In genomic region chr4:24416293-24416692, GRCh38 we compare ENCODE assay signal across 13 cellular contexts.
A peak's percentile ranks its signal among the peaks of the same experiment; 100 is the strongest.
DNase-seq lines count a peak whose midpoint lies in the region; ATAC-seq and TF ChIP-seq lines count a peak whose summit lies in the region.
"Had no signal": no experiment of that assay in that cellular context is flagged by ENCODE, and none has a peak within 500 bp of the region (broad histone marks: within the 10 kb centered on the region; RNA-seq: fewer than 3 reads in every experiment).

No MANE protein-coding gene starts in this region.

- intact Hi-C loops in MCF 10A (cut with micrococcal nuclease) (loop anchor here (5.0 kb wide), 2 partner anchors 254 to 324 kb away; no protein-coding TSS in a partner anchor), mammary epithelial cell (cut with micrococcal nuclease) (loop anchor here (5.0 kb wide), 2 partner anchors 1079 to 1279 kb away; no protein-coding TSS in a partner anchor), left ventricle myocardium superior (cut with micrococcal nuclease) (no loop called here), psoas muscle (cut with DNase I) (loop anchor here (5.0 to 10.0 kb wide), 5 partner anchors 169 to 1279 kb away; no protein-coding TSS in a partner anchor), A673 (cut with micrococcal nuclease; ENCODE audit: unreplicated experiment) (no loop called here)

- POLR2A ChIA-PET in MCF 10A (lab: Yijun Ruan, JAX) (interaction anchor here (0.7 kb wide), 1 partner anchor 405 kb away, joined by 4 read pairs; no protein-coding TSS in a partner anchor), A673 (lab: Charles Lee; ENCODE audit: low non-redundant PET) (no interaction called here)

- H3K27ac ChIP-seq in mammary epithelial cell (ENCODE audit: insufficient read depth, low read depth, low read length) (no peak overlapping the region), psoas muscle (peak overlapping the region; percentile 24), A673 (ENCODE audit: low read depth, low read length, poor library complexity, severe bottlenecking) (no peak overlapping the region)
- H3K27ac ChIP-seq: BLaER1 treated with 17β-estradiol and CSF1 and Interleukin-3, amounts not matched to agents 10 nM and 100 nM had no signal

- H4K20me1 ChIP-seq in mammary epithelial cell (ENCODE audit: insufficient read depth, low read length) = no peaks in the 10 kb centered on the region
- H4K20me1 ChIP-seq: BLaER1 treated with 17β-estradiol and CSF1 and Interleukin-3, amounts not matched to agents 10 nM and 100 nM had no signal

- H3K4me1 Mint-ChIP-seq in MCF 10A (ENCODE audit: insufficient read depth, unreplicated experiment) = peaks cover 16% of the 10 kb centered on the region
- peaks cover 6% of the 10 kb centered on the region for H3K4me1 Mint-ChIP-seq in T-helper 17 cell

- dilution Hi-C loops in mammary epithelial cell (cut with HindIII; ENCODE audit: low sequenced_read_pairs) = no loop called here

- in situ Hi-C loops in mammary epithelial cell (cut with MboI; ENCODE audit: low sequenced_read_pairs in 2 of 2) = loop anchor here in 1 of 2 donors (25.0 kb wide), 1 partner anchor 1279 kb away; no protein-coding TSS in a partner anchor

- BruUV-seq in MCF 10A (replicated peaks; lab: Mats Ljungman, UMichigan) (no TSS peak), mammary epithelial cell (replicated peaks; lab: Mats Ljungman, UMichigan) (no TSS peak), A673 (replicated peaks; lab: Mats Ljungman, UMichigan) (no TSS peak)

- no peak for DNase-seq in MCF 10A (ENCODE audit: unreplicated experiment)
- DNase-seq in mammary epithelial cell = no peak
- DNase-seq in T-helper 17 cell = no peak
- no peak for DNase-seq in left ventricle myocardium superior
- no peak for DNase-seq in psoas muscle
- no peak for DNase-seq in GOT3 (lab: John Stamatoyannopoulos, UW)
- DNase-seq in A673 (ENCODE audit: low spot score) = no peak
- DNase-seq: 8988T; ACHN; CD4-positive, CD25-positive, alpha-beta regulatory T cell; H7 had no signal

- H3K79me2 ChIP-seq in mammary epithelial cell (ENCODE audit: insufficient read depth, low read length) = no peaks in the 10 kb centered on the region

- H3K9me3 Mint-ChIP-seq in MCF 10A (ENCODE audit: unreplicated experiment) = no peaks in the 10 kb centered on the region

- H3K27me3 ChIP-seq in mammary epithelial cell (ENCODE audit: insufficient read depth, low read length) (peaks cover 3% of the 10 kb centered on the region), psoas muscle (ENCODE audit: insufficient read depth in 3 of 3, low read length in 2 of 3) (no peaks in the 10 kb centered on the region), A673 (replicated peaks; ENCODE audit: insufficient read depth, low read depth, low read length, poor library complexity) (peaks cover 14% of the 10 kb centered on the region)
- H3K27me3 ChIP-seq: BLaER1 treated with 17β-estradiol and CSF1 and Interleukin-3, amounts not matched to agents 10 nM and 100 nM had no signal

- H3K9me3 ChIP-seq in mammary epithelial cell (replicated peaks; ENCODE audit: insufficient read depth, low read length) (no peaks in the 10 kb centered on the region), T-helper 17 cell (ENCODE audit: control insufficient read depth, low read length, poor library complexity, severe bottlenecking) (no peaks in the 10 kb centered on the region), psoas muscle (no peaks in the 10 kb centered on the region), A673 (ENCODE audit: low read depth, low read length, poor library complexity, severe bottlenecking) (no peaks in the 10 kb centered on the region)
- H3K9me3 ChIP-seq: BLaER1 treated with 17β-estradiol and CSF1 and Interleukin-3, amounts not matched to agents 10 nM and 100 nM had no signal

- no peak overlapping the region for H2AFZ ChIP-seq in mammary epithelial cell (ENCODE audit: low read depth, low read length)

- H3K9ac ChIP-seq in mammary epithelial cell (ENCODE audit: insufficient read depth, low read length) = no peak overlapping the region
- H3K9ac ChIP-seq: BLaER1 treated with 17β-estradiol and CSF1 and Interleukin-3, amounts not matched to agents 10 nM and 100 nM had no signal

- CTCF ChIA-PET in MCF 10A (lab: Yijun Ruan, JAX) (interaction anchor here (0.5 kb wide), 1 partner anchor 1903 kb away, joined by 3 read pairs; no protein-coding TSS in a partner anchor), mammary epithelial cell (lab: Charles Lee; ENCODE audit: low non-redundant PET) (no interaction called here), A673 (lab: Charles Lee) (no interaction called here)

- TF ChIP-seq CTCF in MCF 10A (IDR thresholded peaks at IDR 0.05; ENCODE audit: unreplicated experiment) (no peak), mammary epithelial cell (conservative IDR thresholded peaks at IDR 0.05 in 1 of 2, IDR thresholded peaks at IDR 0.05 in 1 of 2; ENCODE audit: extremely low read depth in 1 of 2, insufficient read depth in 1 of 2, low read depth in 1 of 2, low read length in 2 of 2) (no peak), psoas muscle (IDR thresholded peaks at IDR 0.05) (no peak), A673 (conservative IDR thresholded peaks at IDR 0.05; ENCODE audit: low read depth, low read length) (no peak)

- H3K36me3 ChIP-seq in mammary epithelial cell (ENCODE audit: insufficient read depth, low read length) = no peaks in the 10 kb centered on the region
- no peaks in the 10 kb centered on the region for H3K36me3 ChIP-seq in psoas muscle (ENCODE audit: insufficient read depth in 1 of 2, low read depth in 1 of 2)
- no peaks in the 10 kb centered on the region for H3K36me3 ChIP-seq in A673 (ENCODE audit: insufficient read depth, low read length, poor library complexity, severe bottlenecking)
- H3K36me3 ChIP-seq: BLaER1 treated with 17β-estradiol and CSF1 and Interleukin-3, amounts not matched to agents 10 nM and 100 nM had no signal

- H3K4me2 ChIP-seq in mammary epithelial cell (ENCODE audit: insufficient read depth, low read depth, low read length) = no peak overlapping the region
- H3K4me2 ChIP-seq: BLaER1 treated with 17β-estradiol and CSF1 and Interleukin-3, amounts not matched to agents 10 nM and 100 nM had no signal

- WGBS in mammary epithelial cell (ENCODE audit: low coverage, missing lambda C conversion rate) = 69% methylated on average over 5 of the region's 5 CpGs
- 27 to 47% (median 34%) methylated on average over 5 of the region's 5 CpGs for WGBS in psoas muscle, 3 donors

- H3K4me1 ChIP-seq in mammary epithelial cell (ENCODE audit: insufficient read depth, low read length) = no peaks in the 10 kb centered on the region
- H3K4me1 ChIP-seq in psoas muscle = peaks cover 9% of the 10 kb centered on the region
- H3K4me1 ChIP-seq in A673 (ENCODE audit: insufficient read depth, low read length, poor library complexity, severe bottlenecking) = no peaks in the 10 kb centered on the region

- H3K4me3 ChIP-seq in mammary epithelial cell (replicated peaks in 1 of 3; ENCODE audit: insufficient read depth in 1 of 3, low read depth in 2 of 3, low read length in 3 of 3) = no peak overlapping the region
- no peak overlapping the region for H3K4me3 ChIP-seq in psoas muscle
- H3K4me3 ChIP-seq in A673 (ENCODE audit: low read depth, low read length, poor library complexity, severe bottlenecking) = no peak overlapping the region
- H3K4me3 ChIP-seq: BLaER1 treated with 17β-estradiol and CSF1 and Interleukin-3, amounts not matched to agents 10 nM and 100 nM; GM12878 had no signal

- H3K27me3 Mint-ChIP-seq in MCF 10A (ENCODE audit: insufficient read depth, unreplicated experiment) (no peaks in the 10 kb centered on the region), T-helper 17 cell (peaks cover 56% of the 10 kb centered on the region)

- H3K36me3 Mint-ChIP-seq in MCF 10A (ENCODE audit: insufficient read depth, unreplicated experiment) (no peaks in the 10 kb centered on the region), T-helper 17 cell (ENCODE audit: low read depth) (no peaks in the 10 kb centered on the region)
- H3K36me3 Mint-ChIP-seq: CD4-positive, CD25-positive, alpha-beta regulatory T cell had no signal

- H3K4me3 Mint-ChIP-seq in MCF 10A (ENCODE audit: unreplicated experiment) = no peak overlapping the region
- H3K4me3 Mint-ChIP-seq in T-helper 17 cell = no peak overlapping the region
- H3K4me3 Mint-ChIP-seq: CD4-positive, CD25-positive, alpha-beta regulatory T cell had no signal

- ATAC-seq in T-helper 17 cell (no peak), left ventricle myocardium superior (peak; percentile 71), psoas muscle (peak; percentile 53 to 76 (median 70))
- ATAC-seq: GM12878 had no signal

- H3K27ac Mint-ChIP-seq in MCF 10A (ENCODE audit: low read depth, unreplicated experiment) = peak overlapping the region; percentile 98
- peak overlapping the region; percentile 69 for H3K27ac Mint-ChIP-seq in T-helper 17 cell
- H3K27ac Mint-ChIP-seq: CD4-positive, CD25-positive, alpha-beta regulatory T cell had no signal

Comparison
In these comparisons a context has a peak if more than half of its experiments do, and no peak if none do; other contexts are left out.
1. intact Hi-C loops: an anchor here in MCF 10A (5.0 kb wide), mammary epithelial cell (5.0 kb wide) and psoas muscle (5.0 to 10.0 kb wide); none called in left ventricle myocardium superior and A673.